Comparison of ENCODE assay signal across 25 cellular contexts in the genomic region with DNA sequence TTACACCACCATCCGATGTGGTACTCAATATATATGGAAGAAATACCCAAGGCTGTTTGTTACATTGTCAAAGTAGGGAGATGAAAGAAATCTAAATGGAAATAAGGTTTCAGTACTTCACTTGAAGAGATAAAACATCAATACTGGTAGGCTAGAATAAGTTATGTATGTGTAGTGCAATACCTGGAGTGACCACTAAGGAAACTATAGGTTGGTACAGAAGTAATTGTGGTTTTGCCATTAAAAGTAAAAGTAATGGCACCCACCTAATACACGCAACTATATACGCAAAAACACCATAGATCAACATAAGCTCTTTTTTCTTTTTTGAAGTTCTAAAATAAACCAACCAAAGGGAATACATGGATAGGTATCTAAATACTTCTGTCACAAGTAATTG.
DNase-seq lines count a peak whose midpoint lies in the region; ATAC-seq and TF ChIP-seq lines count a peak whose summit lies in the region.
"Had no signal": no experiment of that assay in that cellular context is flagged by ENCODE, and none has a peak within 500 bp of the region (broad histone marks: within the 10 kb centered on the region; RNA-seq: fewer than 3 reads in every experiment).

No MANE protein-coding gene starts in this region.

- H2AFZ ChIP-seq in mammary epithelial cell (ENCODE audit: low read depth, low read length), result no peak overlapping the region
- H2AFZ ChIP-seq in MM.1S (ENCODE audit: low read length), result no peak overlapping the region

- intact Hi-C loops in mammary epithelial cell (cut with micrococcal nuclease), result no loop called here
- intact Hi-C loops in breast epithelium (cut with DNase I; ENCODE audit: low total_unique reads), result no loop called here

- no peaks in the 10 kb centered on the region for H3K9me3 Mint-ChIP-seq in type B pancreatic cell

- no peaks in the 10 kb centered on the region for H3F3A ChIP-seq in MM.1S (ENCODE audit: insufficient read depth, low read length)

- H3K9me3 ChIP-seq in mammary epithelial cell (replicated peaks; ENCODE audit: insufficient read depth, low read length), result no peaks in the 10 kb centered on the region
- H3K9me3 ChIP-seq in breast epithelium, result no peaks in the 10 kb centered on the region
- H3K9me3 ChIP-seq in MM.1S (replicated peaks; ENCODE audit: insufficient read depth, low read length), result no peaks in the 10 kb centered on the region
- H3K9me3 ChIP-seq: body of pancreas, esophagus squamous epithelium, upper lobe of right lung had no signal

- H3K36me3 ChIP-seq in mammary epithelial cell (ENCODE audit: insufficient read depth, low read length) (no peaks in the 10 kb centered on the region), breast epithelium (no peaks in the 10 kb centered on the region), MM.1S (replicated peaks; ENCODE audit: insufficient read depth, low read length) (no peaks in the 10 kb centered on the region)
- H3K36me3 ChIP-seq: BLaER1 treated with 17β-estradiol and CSF1 and Interleukin-3, amounts not matched to agents 10 nM and 100 nM; esophagus squamous epithelium; heart right ventricle; upper lobe of right lung had no signal

- no peak overlapping the region for H3K27ac ChIP-seq in mammary epithelial cell (ENCODE audit: insufficient read depth, low read depth, low read length)
- H3K27ac ChIP-seq in breast epithelium, result no peak overlapping the region
- H3K27ac ChIP-seq in MM.1S (ENCODE audit: low read length), result no peak overlapping the region
- H3K27ac ChIP-seq in coronary artery, result no peak overlapping the region
- H3K27ac ChIP-seq: BLaER1 treated with 17β-estradiol and CSF1 and Interleukin-3, amounts not matched to agents 10 nM and 100 nM; body of pancreas; esophagus squamous epithelium; heart right ventricle; upper lobe of right lung had no signal

- ATAC-seq in HG02571 (IDR thresholded peaks at IDR 0.05; ENCODE audit: unreplicated experiment) (no peak), HG03280 (IDR thresholded peaks at IDR 0.05; ENCODE audit: unreplicated experiment) (no peak)
- ATAC-seq: activated T-cell treated with anti-CD3 and anti-CD28 coated beads, Interleukin-2, amount 50 U/mL, for 4 hours; body of pancreas; heart right ventricle; natural killer cell treated with Interleukin-12 subunit alpha and Interleukin-12 subunit beta and Interleukin-15 and Interleukin-18, amount 100 ng/mL, for 72 hours; Right ventricle myocardium inferior; stimulated activated naive CD8-positive, alpha-beta T cell treated with anti-CD3 and anti-CD28 coated beads, Interleukin-15, Interleukin-2, amounts not matched to agents 100 U/mL and 50 U/mL, for 24 hours; T-cell; upper lobe of right lung had no signal

- 95% methylated on average over 3 of the region's 3 CpGs for WGBS in mammary epithelial cell (ENCODE audit: low coverage, missing lambda C conversion rate)

- no peaks in the 10 kb centered on the region for H3K27me3 ChIP-seq in mammary epithelial cell (ENCODE audit: insufficient read depth, low read length)
- no peaks in the 10 kb centered on the region for H3K27me3 ChIP-seq in breast epithelium
- no peaks in the 10 kb centered on the region for H3K27me3 ChIP-seq in MM.1S (replicated peaks; ENCODE audit: insufficient read depth, low read length)
- H3K27me3 ChIP-seq: BLaER1 treated with 17β-estradiol and CSF1 and Interleukin-3, amounts not matched to agents 10 nM and 100 nM; body of pancreas; esophagus squamous epithelium; heart right ventricle; upper lobe of right lung had no signal

- in situ Hi-C loops in mammary epithelial cell (cut with MboI; ENCODE audit: low sequenced_read_pairs in 2 of 2), result no loop called here

- no peak for TF ChIP-seq POLR2A in breast epithelium (IDR thresholded peaks at IDR 0.05)

- peak; percentile 20 to 33 for TF ChIP-seq CTCF in mammary epithelial cell (conservative IDR thresholded peaks at IDR 0.05 in 1 of 2, IDR thresholded peaks at IDR 0.05 in 1 of 2; ENCODE audit: extremely low read depth in 1 of 2, insufficient read depth in 1 of 2, low read depth in 1 of 2, low read length in 2 of 2)
- no peak for TF ChIP-seq CTCF in breast epithelium (IDR thresholded peaks at IDR 0.05)
- TF ChIP-seq CTCF in MM.1S (IDR thresholded peaks at IDR 0.05; ENCODE audit: low read length), result peak; percentile 23
- TF ChIP-seq CTCF in epithelial cell of proximal tubule (conservative IDR thresholded peaks at IDR 0.05; ENCODE audit: low read depth, low read length), result peak; percentile 36
- peak; percentile 51 for TF ChIP-seq CTCF in type B pancreatic cell (conservative IDR thresholded peaks at IDR 0.05)
- no peak for TF ChIP-seq CTCF in coronary artery (IDR thresholded peaks at IDR 0.05)

- DNase-seq in mammary epithelial cell, result no peak
- DNase-seq in breast epithelium (ENCODE audit: low spot score in 2 of 2), result no peak
- DNase-seq in MM.1S, result no peak
- no peak for DNase-seq in epithelial cell of proximal tubule (ENCODE audit: low read depth)
- DNase-seq in type B pancreatic cell (ENCODE audit: extremely low spot score, unreplicated experiment), result no peak
- DNase-seq in coronary artery (ENCODE audit: low spot score), result no peak
- DNase-seq: 8988T; activated CD4-positive, alpha-beta T cell treated with anti-CD3 and anti-CD28 coated beads, Interleukin-2, amount 50 U/mL, for 48 hours; activated T-cell treated with anti-CD3 and anti-CD28 coated beads, Interleukin-2, amount 50 U/mL, for 4 hours; body of pancreas; DMS53; esophagus squamous epithelium; heart right ventricle; NCI-H1417 treated with DMSO at 0.1 percent for 48 hours; NK-92 treated with Interleukin-12 subunit alpha and Interleukin-12 subunit beta, amount 100 ng/mL, for 24 hours; stimulated activated naive CD8-positive, alpha-beta T cell treated with anti-CD3 and anti-CD28 coated beads, Interleukin-15, Interleukin-2, amounts not matched to agents 100 U/mL and 50 U/mL, for 24 hours; T-cell; upper lobe of right lung had no signal

- no peak overlapping the region for H3K4me2 ChIP-seq in mammary epithelial cell (ENCODE audit: insufficient read depth, low read depth, low read length)
- no peak overlapping the region for H3K4me2 ChIP-seq in MM.1S (ENCODE audit: low read depth, low read length)
- H3K4me2 ChIP-seq: BLaER1 treated with 17β-estradiol and CSF1 and Interleukin-3, amounts not matched to agents 10 nM and 100 nM had no signal

- H3K4me1 Mint-ChIP-seq in type B pancreatic cell (ENCODE audit: unreplicated experiment), result no peaks in the 10 kb centered on the region
- H3K4me1 Mint-ChIP-seq: memory B cell, T-cell had no signal

- dilution Hi-C loops in mammary epithelial cell (cut with HindIII; ENCODE audit: low sequenced_read_pairs), result no loop called here

- no peaks in the 10 kb centered on the region for H3K36me3 Mint-ChIP-seq in type B pancreatic cell
- H3K36me3 Mint-ChIP-seq: activated naive CD8-positive, alpha-beta T cell; T-cell had no signal

- H3K4me3 Mint-ChIP-seq in type B pancreatic cell, result no peak overlapping the region
- H3K4me3 Mint-ChIP-seq: activated naive CD8-positive, alpha-beta T cell; activated T-cell treated with anti-CD3 and anti-CD28 coated beads, Interleukin-2, amount 50 U/mL, for 4 hours; memory B cell; natural killer cell treated with Interleukin-12 subunit alpha and Interleukin-12 subunit beta and Interleukin-15 and Interleukin-18, amount 100 ng/mL, for 72 hours; T-cell had no signal

- no peaks in the 10 kb centered on the region for H3K27me3 Mint-ChIP-seq in type B pancreatic cell
- H3K27me3 Mint-ChIP-seq: activated naive CD8-positive, alpha-beta T cell; natural killer cell treated with Interleukin-12 subunit alpha and Interleukin-12 subunit beta and Interleukin-15 and Interleukin-18, amount 100 ng/mL, for 72 hours; T-cell had no signal

- no TSS peak for BruUV-seq in mammary epithelial cell (replicated peaks; lab: Mats Ljungman, UMichigan)

- no peaks in the 10 kb centered on the region for H3K79me2 ChIP-seq in mammary epithelial cell (ENCODE audit: insufficient read depth, low read length)
- H3K79me2 ChIP-seq in MM.1S (ENCODE audit: low read length), result no peaks in the 10 kb centered on the region

- H3K4me1 ChIP-seq in mammary epithelial cell (ENCODE audit: insufficient read depth, low read length), result peaks cover 4% of the 10 kb centered on the region
- no peaks in the 10 kb centered on the region for H3K4me1 ChIP-seq in breast epithelium
- H3K4me1 ChIP-seq in MM.1S (ENCODE audit: low read length), result no peaks in the 10 kb centered on the region
- H3K4me1 ChIP-seq: body of pancreas, esophagus squamous epithelium, heart right ventricle, upper lobe of right lung had no signal

- H4K20me1 ChIP-seq in mammary epithelial cell (ENCODE audit: insufficient read depth, low read length), result no peaks in the 10 kb centered on the region
- H4K20me1 ChIP-seq in MM.1S (ENCODE audit: insufficient read depth, low read length), result no peaks in the 10 kb centered on the region
- H4K20me1 ChIP-seq: BLaER1 treated with 17β-estradiol and CSF1 and Interleukin-3, amounts not matched to agents 10 nM and 100 nM had no signal

- H3K9ac ChIP-seq in mammary epithelial cell (ENCODE audit: insufficient read depth, low read length) (no peak overlapping the region), MM.1S (ENCODE audit: low read length) (no peak overlapping the region)
- H3K9ac ChIP-seq: BLaER1 treated with 17β-estradiol and CSF1 and Interleukin-3, amounts not matched to agents 10 nM and 100 nM had no signal

- no peak overlapping the region for H3K4me3 ChIP-seq in mammary epithelial cell (replicated peaks in 1 of 3; ENCODE audit: insufficient read depth in 1 of 3, low read depth in 2 of 3, low read length in 3 of 3)
- no peak overlapping the region for H3K4me3 ChIP-seq in breast epithelium
- H3K4me3 ChIP-seq in MM.1S (ENCODE audit: low read length), result no peak overlapping the region
- H3K4me3 ChIP-seq in epithelial cell of proximal tubule (ENCODE audit: low read depth, low read length), result no peak overlapping the region
- H3K4me3 ChIP-seq in coronary artery, result no peak overlapping the region
- H3K4me3 ChIP-seq: BLaER1 treated with 17β-estradiol and CSF1 and Interleukin-3, amounts not matched to agents 10 nM and 100 nM; body of pancreas; esophagus squamous epithelium; heart right ventricle; upper lobe of right lung had no signal

- CTCF ChIA-PET in mammary epithelial cell (lab: Charles Lee; ENCODE audit: low non-redundant PET), result no interaction called here

- no peak overlapping the region for H3K27ac Mint-ChIP-seq in type B pancreatic cell
- H3K27ac Mint-ChIP-seq: activated naive CD8-positive, alpha-beta T cell; memory B cell; natural killer cell treated with Interleukin-12 subunit alpha and Interleukin-12 subunit beta and Interleukin-15 and Interleukin-18, amount 100 ng/mL, for 72 hours; T-cell had no signal

- no peaks in the 10 kb centered on the region for H3K9me2 ChIP-seq in MM.1S (replicated peaks; ENCODE audit: insufficient read depth, low read length)

Comparison
In these comparisons a context has a peak if more than half of its experiments do, and no peak if none do; other contexts are left out.
1. CTCF ChIP-seq: peak in mammary epithelial cell (2 of 2), MM.1S (single experiment), epithelial cell of proximal tubule (single experiment) and type B pancreatic cell (single experiment); none in breast epithelium (0 of 3) and coronary artery (single experiment).